ENCODE assay signal across 23 cellular contexts in genomic region chr1:54995013-54995760, GRCh38. TPM values are rescaled to one million over a fixed set of nuclear protein-coding genes. Genes with fewer than 3 reads are reported as not detected.
DNase-seq lines count a peak whose midpoint lies in the region; ATAC-seq, FAIRE-seq and TF ChIP-seq lines count a peak whose summit lies in the region.
"Had no signal": no experiment of that assay in that cellular context is flagged by ENCODE, and none has a peak within 500 bp of the region (broad histone marks: within the 10 kb centered on the region; RNA-seq: fewer than 3 reads in every experiment).

No MANE protein-coding gene starts in this region.

- H3K9me3 ChIP-seq in HepG2 (ENCODE audit: low read length) = no peaks in the 10 kb centered on the region
- H3K9me3 ChIP-seq: left ventricle myocardium inferior, psoas muscle, tibial artery had no signal

- TF ChIP-seq CTCF in nephron progenitor cell (IDR thresholded peaks at IDR 0.05) (no peak), HepG2 (CRISPR knock-in tag; IDR thresholded peaks at IDR 0.05) (no peak)

- no peaks in the 10 kb centered on the region for H3K79me2 ChIP-seq in HepG2 (ENCODE audit: insufficient read depth, low read length)

- no peak for DNase-seq in activated CD4-positive, alpha-beta memory T cell treated with anti-CD3 and anti-CD28 coated beads, Interleukin-2, amount 10 ng/mL, durations not matched to agents 7 days and 5 days
- DNase-seq in activated CD4-positive, alpha-beta memory T cell treated with anti-CD3 and anti-CD28 coated beads for 36 hours = no peak
- peak; percentile 33 for DNase-seq in DMS53 treated with DMSO at 0.1 percent for 48 hours (lab: John Stamatoyannopoulos, UW; ENCODE audit: unreplicated experiment)
- DNase-seq in central memory CD8-positive, alpha-beta T cell (ENCODE audit: low spot score in 2 of 2) = no peak
- no peak for DNase-seq in nephron progenitor cell
- no peak for DNase-seq in HepG2 (ENCODE audit: low spot score)
- DNase-seq in COLO829 (ENCODE audit: low spot score) = no peak
- DNase-seq in cardiac septum (ENCODE audit: low spot score) = no peak
- DNase-seq: DND-41; effector CD4-positive, alpha-beta T cell; left ventricle myocardium inferior; NCI-H1694; NCI-H446; psoas muscle; tibial artery had no signal

- H3K27ac ChIP-seq in HepG2 (ENCODE audit: extremely low read length, insufficient read depth, low read length) = no peak overlapping the region
- H3K27ac ChIP-seq: left ventricle myocardium inferior, psoas muscle, skin epidermis, tibial artery had no signal

- H3K27me3 ChIP-seq in HepG2 (ENCODE audit: control insufficient read depth in 1 of 2, insufficient read depth in 2 of 2, low read length in 2 of 2) = peaks cover 0 to 50% of the 10 kb centered on the region in 2 experiments

- TF ChIP-seq RAD21 in HepG2 (CRISPR knock-in tag; IDR thresholded peaks at IDR 0.05) = no peak

- 51% methylated on average over 12 of the region's 12 CpGs for WGBS in HepG2 (ENCODE audit: low lambda C conversion rate)

- H3K4me3 ChIP-seq in HepG2 (replicated peaks in 1 of 3; ENCODE audit: insufficient read depth in 1 of 3, low read depth in 2 of 3, low read length in 3 of 3) = no peak overlapping the region
- H3K4me3 ChIP-seq: left ventricle myocardium inferior, psoas muscle, skin epidermis, tibial artery had no signal

- H4K20me1 ChIP-seq in HepG2 (ENCODE audit: insufficient read depth, low read length) = no peaks in the 10 kb centered on the region

- H3K4me3 Mint-ChIP-seq in activated CD4-positive, alpha-beta memory T cell treated with anti-CD3 and anti-CD28 coated beads, Interleukin-2, amount 10 ng/mL, durations not matched to agents 7 days and 5 days = peak overlapping the region; percentile 51
- no peak overlapping the region for H3K4me3 Mint-ChIP-seq in activated CD4-positive, alpha-beta memory T cell treated with anti-CD3 and anti-CD28 coated beads for 36 hours
- peak overlapping the region; percentile 43 for H3K4me3 Mint-ChIP-seq in central memory CD8-positive, alpha-beta T cell
- peak overlapping the region; percentile 34 for H3K4me3 Mint-ChIP-seq in nephron progenitor cell
- H3K4me3 Mint-ChIP-seq: activated CD4-positive, alpha-beta T cell treated with anti-CD3 and anti-CD28 coated beads for 36 hours; activated naive CD4-positive, alpha-beta T cell treated with anti-CD3 and anti-CD28 coated beads, Interleukin-2, amount 10 ng/mL, durations not matched to agents 7 days and 5 days; stimulated activated naive CD8-positive, alpha-beta T cell treated with anti-CD3 and anti-CD28 coated beads, Interleukin-15, Interleukin-2, amounts not matched to agents 100 ng/mL and 50 ng/mL, for 24 hours had no signal

- H3K4me1 Mint-ChIP-seq in activated CD4-positive, alpha-beta memory T cell treated with anti-CD3 and anti-CD28 coated beads, Interleukin-2, amount 10 ng/mL, durations not matched to agents 7 days and 5 days = peaks cover 39% of the 10 kb centered on the region
- H3K4me1 Mint-ChIP-seq in activated CD4-positive, alpha-beta memory T cell treated with anti-CD3 and anti-CD28 coated beads for 36 hours (ENCODE audit: low read depth) = peaks cover 21% of the 10 kb centered on the region
- H3K4me1 Mint-ChIP-seq in central memory CD8-positive, alpha-beta T cell = peaks cover 20% of the 10 kb centered on the region
- H3K4me1 Mint-ChIP-seq in nephron progenitor cell = peaks cover 43% of the 10 kb centered on the region

- peaks cover 39% of the 10 kb centered on the region for H3K27me3 Mint-ChIP-seq in activated CD4-positive, alpha-beta memory T cell treated with anti-CD3 and anti-CD28 coated beads, Interleukin-2, amount 10 ng/mL, durations not matched to agents 7 days and 5 days
- peaks cover 28% of the 10 kb centered on the region for H3K27me3 Mint-ChIP-seq in activated CD4-positive, alpha-beta memory T cell treated with anti-CD3 and anti-CD28 coated beads for 36 hours
- H3K27me3 Mint-ChIP-seq in central memory CD8-positive, alpha-beta T cell = peaks cover 9% of the 10 kb centered on the region
- peaks cover 75% of the 10 kb centered on the region for H3K27me3 Mint-ChIP-seq in nephron progenitor cell (ENCODE audit: low read depth, poor library complexity)

- peaks cover 15% of the 10 kb centered on the region for H3K4me1 ChIP-seq in HepG2 (ENCODE audit: insufficient read depth, low read length)
- H3K4me1 ChIP-seq: psoas muscle had no signal

- no peak overlapping the region for H3K4me2 ChIP-seq in HepG2 (ENCODE audit: low read depth, low read length)

- no peak for ATAC-seq in central memory CD8-positive, alpha-beta T cell (replicated peaks; ENCODE audit: extremely low read depth, poor library complexity, severe bottlenecking)
- no peak for ATAC-seq in HepG2

- CTCF ChIA-PET in activated CD4-positive, alpha-beta memory T cell treated with anti-CD3 and anti-CD28 coated beads, Interleukin-2, amount 10 ng/mL, durations not matched to agents 7 days and 5 days (lab: Charles Lee) = interaction anchor here (0.6 to 10.4 kb wide), 13 partner anchors 17 to 1070 kb away, joined by 3 to 353 read pairs (median 5); partner anchors contain the start of genes DHCR24 and TTC22
- CTCF ChIA-PET in activated CD4-positive, alpha-beta memory T cell treated with anti-CD3 and anti-CD28 coated beads for 36 hours (lab: Charles Lee) = interaction anchor here (1.2 to 8.3 kb wide), 7 partner anchors 17 to 54 kb away, joined by 3 to 261 read pairs (median 12); no protein-coding TSS in a partner anchor
- CTCF ChIA-PET in HepG2 (lab: Yijun Ruan, JAX; ENCODE audit: low intra/inter-chr PET ratio, low total read pairs) = interaction anchor here (2.3 to 3.9 kb wide), 2 partner anchors 45 to 49 kb away, joined by 19 to 22 read pairs; no protein-coding TSS in a partner anchor

- H3K36me3 ChIP-seq in HepG2 (replicated peaks in 1 of 2; ENCODE audit: control insufficient read depth in 1 of 2, insufficient read depth in 2 of 2, low read length in 2 of 2) = no peaks in the 10 kb centered on the region
- H3K36me3 ChIP-seq: left ventricle myocardium inferior had no signal

- no peak for TF ChIP-seq POLR2A in HepG2 (IDR thresholded peaks at IDR 0.05; ENCODE audit: insufficient read depth in 1 of 2, low read depth in 2 of 2, low read length in 2 of 2)

- no peak for FAIRE-seq in HepG2 (lab: Jason Lieb, UNC)
- FAIRE-seq: TTC549 had no signal

- in situ Hi-C loops in HepG2 (cut with HindIII; ENCODE audit: extremely low pct_ligation_motif_present, low pct_unique_long_range_greater_than_20kb) = loop anchor here (5.0 to 10.0 kb wide), 2 partner anchors 43 to 180 kb away; no protein-coding TSS in a partner anchor

- peak overlapping the region; percentile 94 for H3K27ac Mint-ChIP-seq in activated CD4-positive, alpha-beta memory T cell treated with anti-CD3 and anti-CD28 coated beads, Interleukin-2, amount 10 ng/mL, durations not matched to agents 7 days and 5 days
- H3K27ac Mint-ChIP-seq in activated CD4-positive, alpha-beta memory T cell treated with anti-CD3 and anti-CD28 coated beads for 36 hours = no peak overlapping the region
- peak overlapping the region; percentile 63 for H3K27ac Mint-ChIP-seq in central memory CD8-positive, alpha-beta T cell (ENCODE audit: low read depth)
- H3K27ac Mint-ChIP-seq in nephron progenitor cell = no peak overlapping the region
- H3K27ac Mint-ChIP-seq: activated CD4-positive, alpha-beta T cell treated with anti-CD3 and anti-CD28 coated beads for 36 hours had no signal

- H3K9ac ChIP-seq in HepG2 (ENCODE audit: insufficient read depth, low read depth, low read length) = no peak overlapping the region

- no peak overlapping the region for H2AFZ ChIP-seq in HepG2 (ENCODE audit: low read length)

- no TSS peak for BruUV-seq in HepG2 (replicated peaks; lab: Mats Ljungman, UMichigan)

- TF ChIP-seq EP300 in HepG2 (IDR thresholded peaks at IDR 0.05; ENCODE audit: low read depth in 2 of 2, low read length in 2 of 2) (no peak), HepG2 (CRISPR knock-in tag; IDR thresholded peaks at IDR 0.05; ENCODE audit: borderline replicate concordance) (no peak)

- no peaks in the 10 kb centered on the region for H3K9me3 Mint-ChIP-seq in activated CD4-positive, alpha-beta memory T cell treated with anti-CD3 and anti-CD28 coated beads, Interleukin-2, amount 10 ng/mL, durations not matched to agents 7 days and 5 days
- no peaks in the 10 kb centered on the region for H3K9me3 Mint-ChIP-seq in activated CD4-positive, alpha-beta memory T cell treated with anti-CD3 and anti-CD28 coated beads for 36 hours
- no peaks in the 10 kb centered on the region for H3K9me3 Mint-ChIP-seq in central memory CD8-positive, alpha-beta T cell
- H3K9me3 Mint-ChIP-seq in nephron progenitor cell = no peaks in the 10 kb centered on the region
- H3K9me3 Mint-ChIP-seq: activated naive CD4-positive, alpha-beta T cell treated with anti-CD3 and anti-CD28 coated beads, Interleukin-2, amount 10 ng/mL, durations not matched to agents 7 days and 5 days; stimulated activated naive CD8-positive, alpha-beta T cell treated with anti-CD3 and anti-CD28 coated beads, Interleukin-15, Interleukin-2, amounts not matched to agents 100 ng/mL and 50 ng/mL, for 24 hours had no signal

- no peaks in the 10 kb centered on the region for H3K36me3 Mint-ChIP-seq in activated CD4-positive, alpha-beta memory T cell treated with anti-CD3 and anti-CD28 coated beads, Interleukin-2, amount 10 ng/mL, durations not matched to agents 7 days and 5 days (ENCODE audit: low read depth)
- H3K36me3 Mint-ChIP-seq in activated CD4-positive, alpha-beta memory T cell treated with anti-CD3 and anti-CD28 coated beads for 36 hours = no peaks in the 10 kb centered on the region
- H3K36me3 Mint-ChIP-seq in central memory CD8-positive, alpha-beta T cell (ENCODE audit: insufficient read depth) = peaks cover 4% of the 10 kb centered on the region
- H3K36me3 Mint-ChIP-seq in nephron progenitor cell (ENCODE audit: low read depth) = no peaks in the 10 kb centered on the region
- H3K36me3 Mint-ChIP-seq: activated naive CD4-positive, alpha-beta T cell treated with anti-CD3 and anti-CD28 coated beads, Interleukin-2, amount 10 ng/mL, durations not matched to agents 7 days and 5 days had no signal

- intact Hi-C loops in activated CD4-positive, alpha-beta memory T cell treated with anti-CD3 and anti-CD28 coated beads for 36 hours (cut with micrococcal nuclease) = no loop called here
- intact Hi-C loops in HepG2 (cut with micrococcal nuclease; ENCODE audit: unreplicated experiment) (no loop called here), cardiac septum (cut with DNase I) (no loop called here)

- POLR2A ChIA-PET in activated CD4-positive, alpha-beta memory T cell treated with anti-CD3 and anti-CD28 coated beads, Interleukin-2, amount 10 ng/mL, durations not matched to agents 7 days and 5 days (lab: Charles Lee) = interaction anchor here (0.7 to 2.3 kb wide), 7 partner anchors 18 to 49 kb away, joined by 3 to 44 read pairs (median 5); no protein-coding TSS in a partner anchor
- POLR2A ChIA-PET in activated CD4-positive, alpha-beta memory T cell treated with anti-CD3 and anti-CD28 coated beads for 36 hours (lab: Charles Lee) = no interaction called here
- POLR2A ChIA-PET in HepG2 (lab: Yijun Ruan, JAX) = no interaction called here

RNA-seq across cellular contexts. Expression of gene BSND, which starts 3.5 kb away (rescaled TPM):
- under 1 TPM; 0.08 to 0.13 TPM for total RNA-seq in activated CD4-positive, alpha-beta memory T cell treated with anti-CD3 and anti-CD28 coated beads, Interleukin-2, amount 10 ng/mL, durations not matched to agents 7 days and 5 days
- total RNA-seq in activated CD4-positive, alpha-beta memory T cell treated with anti-CD3 and anti-CD28 coated beads for 36 hours = not detected
- total RNA-seq in HepG2 (2016; rRNA removed; fragmentation: Illumina TruSeq; extraction: Trizol) = not detected in 2 replicates
- total RNA-seq in HepG2 (2016; cell fraction: cytosol; rRNA removed; fragmentation: Illumina TruSeq; extraction: Trizol; ENCODE audit: low read depth) = not detected in 2 replicates
- total RNA-seq in HepG2 (2016; cell fraction: insoluble cytoplasmic fraction; rRNA removed; fragmentation: Illumina TruSeq; extraction: Trizol) = not detected in 2 replicates
- not detected in 2 replicates for total RNA-seq in HepG2 (2016; cell fraction: membrane; rRNA removed; fragmentation: Illumina TruSeq; extraction: Trizol)
- total RNA-seq in HepG2 (2016; cell fraction: nucleus; rRNA removed; fragmentation: Illumina TruSeq; extraction: Trizol) = not detected in 2 replicates
- 0.01 TPM in 1 of 2 replicates, not detected in the other for polyA plus RNA-seq in HepG2 (2011; rRNA removed)
- 0.03 TPM in 1 of 2 replicates, not detected in the other for polyA plus RNA-seq in HepG2 (2011; cell fraction: cytosol; rRNA removed)
- not detected in 2 replicates for polyA plus RNA-seq in HepG2 (2011; cell fraction: nucleus; rRNA removed)
- polyA plus RNA-seq in HepG2 (2012) = not detected in 2 replicates
- polyA plus RNA-seq in HepG2 (2016; cell fraction: cytosol; fragmentation: Illumina TruSeq; extraction: Trizol; ENCODE audit: low read depth) = not detected in 2 replicates
- not detected in 2 replicates for polyA plus RNA-seq in HepG2 (2016; cell fraction: insoluble cytoplasmic fraction; fragmentation: Illumina TruSeq; extraction: Trizol; ENCODE audit: low read depth)
- polyA plus RNA-seq in HepG2 (2016; cell fraction: membrane; fragmentation: Illumina TruSeq; extraction: Trizol; ENCODE audit: low read depth) = not detected in 2 replicates
- not detected in 2 replicates for polyA plus RNA-seq in HepG2 (2016; cell fraction: nucleus; fragmentation: Illumina TruSeq; extraction: Trizol; ENCODE audit: insufficient read depth, low read depth)
- not detected in 2 replicates for polyA minus RNA-seq in HepG2 (2011; rRNA and poly(A)+ RNA removed; ENCODE audit: low replicate concordance)
- polyA minus RNA-seq in HepG2 (2011; cell fraction: cytosol; rRNA and poly(A)+ RNA removed) = not detected in 2 replicates
- not detected in 2 replicates for polyA minus RNA-seq in HepG2 (2011; cell fraction: nucleus; rRNA and poly(A)+ RNA removed)
- total RNA-seq in cardiac septum = not detected
- total RNA-seq: activated CD4-positive, alpha-beta T cell treated with anti-CD3 and anti-CD28 coated beads for 36 hours; chondrocyte; left ventricle myocardium inferior; MCF 10A; psoas muscle; RPMI7951 had no signal
- polyA plus RNA-seq: psoas muscle had no signal

RNA-seq across cellular contexts. Expression of gene TMEM61, which starts 14.8 kb away (rescaled TPM):
- not detected for total RNA-seq in activated CD4-positive, alpha-beta memory T cell treated with anti-CD3 and anti-CD28 coated beads, Interleukin-2, amount 10 ng/mL, durations not matched to agents 7 days and 5 days
- not detected for total RNA-seq in activated CD4-positive, alpha-beta memory T cell treated with anti-CD3 and anti-CD28 coated beads for 36 hours
- total RNA-seq in HepG2 (2016; rRNA removed; fragmentation: Illumina TruSeq; extraction: Trizol) (not detected in 2 replicates), cardiac septum (not detected)
- total RNA-seq in HepG2 (2016; cell fraction: cytosol; rRNA removed; fragmentation: Illumina TruSeq; extraction: Trizol; ENCODE audit: low read depth) = not detected in 2 replicates
- not detected in 2 replicates for total RNA-seq in HepG2 (2016; cell fraction: insoluble cytoplasmic fraction; rRNA removed; fragmentation: Illumina TruSeq; extraction: Trizol)
- total RNA-seq in HepG2 (2016; cell fraction: membrane; rRNA removed; fragmentation: Illumina TruSeq; extraction: Trizol) = not detected in 2 replicates
- total RNA-seq in HepG2 (2016; cell fraction: nucleus; rRNA removed; fragmentation: Illumina TruSeq; extraction: Trizol) = not detected in 2 replicates
- polyA plus RNA-seq in HepG2 (2011; rRNA removed) = not detected in 2 replicates
- 0.04 TPM in 1 of 2 replicates, not detected in the other for polyA plus RNA-seq in HepG2 (2011; cell fraction: cytosol; rRNA removed)
- not detected in 2 replicates for polyA plus RNA-seq in HepG2 (2011; cell fraction: nucleus; rRNA removed)
- not detected in 2 replicates for polyA plus RNA-seq in HepG2 (2012)
- polyA plus RNA-seq in HepG2 (2016; cell fraction: cytosol; fragmentation: Illumina TruSeq; extraction: Trizol; ENCODE audit: low read depth) = not detected in 2 replicates
- not detected in 2 replicates for polyA plus RNA-seq in HepG2 (2016; cell fraction: insoluble cytoplasmic fraction; fragmentation: Illumina TruSeq; extraction: Trizol; ENCODE audit: low read depth)
- not detected in 2 replicates for polyA plus RNA-seq in HepG2 (2016; cell fraction: membrane; fragmentation: Illumina TruSeq; extraction: Trizol; ENCODE audit: low read depth)
- polyA plus RNA-seq in HepG2 (2016; cell fraction: nucleus; fragmentation: Illumina TruSeq; extraction: Trizol; ENCODE audit: insufficient read depth, low read depth) = not detected in 2 replicates
- not detected in 2 replicates for polyA minus RNA-seq in HepG2 (2011; rRNA and poly(A)+ RNA removed; ENCODE audit: low replicate concordance)
- polyA minus RNA-seq in HepG2 (2011; cell fraction: cytosol; rRNA and poly(A)+ RNA removed) = not detected in 2 replicates
- not detected in 2 replicates for polyA minus RNA-seq in HepG2 (2011; cell fraction: nucleus; rRNA and poly(A)+ RNA removed)
- total RNA-seq: activated CD4-positive, alpha-beta T cell treated with anti-CD3 and anti-CD28 coated beads for 36 hours; chondrocyte; left ventricle myocardium inferior; MCF 10A; RPMI7951 had no signal

RNA-seq across cellular contexts. Expression of gene PCSK9, which starts 44.2 kb away (rescaled TPM):
- under 1 TPM; 0.05 to 0.18 TPM for total RNA-seq in activated CD4-positive, alpha-beta memory T cell treated with anti-CD3 and anti-CD28 coated beads, Interleukin-2, amount 10 ng/mL, durations not matched to agents 7 days and 5 days
- total RNA-seq in activated CD4-positive, alpha-beta memory T cell treated with anti-CD3 and anti-CD28 coated beads for 36 hours = not detected
- total RNA-seq in HepG2 (2016; rRNA removed; fragmentation: Illumina TruSeq; extraction: Trizol) (31.2 and 80.5 TPM in 2 replicates), cardiac septum (not detected)
- total RNA-seq in HepG2 (2016; cell fraction: cytosol; rRNA removed; fragmentation: Illumina TruSeq; extraction: Trizol; ENCODE audit: low read depth) = 3.3 and 3.9 TPM in 2 replicates
- total RNA-seq in HepG2 (2016; cell fraction: insoluble cytoplasmic fraction; rRNA removed; fragmentation: Illumina TruSeq; extraction: Trizol) = 27.3 and 85.1 TPM in 2 replicates
- total RNA-seq in HepG2 (2016; cell fraction: membrane; rRNA removed; fragmentation: Illumina TruSeq; extraction: Trizol) = 12.6 and 13.1 TPM in 2 replicates
- 73.8 and 95.4 TPM in 2 replicates for total RNA-seq in HepG2 (2016; cell fraction: nucleus; rRNA removed; fragmentation: Illumina TruSeq; extraction: Trizol)
- 33.3 and 80.9 TPM in 2 replicates for polyA plus RNA-seq in HepG2 (2011; rRNA removed)
- 36.4 and 38.7 TPM in 2 replicates for polyA plus RNA-seq in HepG2 (2011; cell fraction: cytosol; rRNA removed)
- polyA plus RNA-seq in HepG2 (2011; cell fraction: nucleus; rRNA removed) = 62.0 and 98.2 TPM in 2 replicates
- 77.5 and 98.1 TPM in 2 replicates for polyA plus RNA-seq in HepG2 (2012)
- polyA plus RNA-seq in HepG2 (2016; cell fraction: cytosol; fragmentation: Illumina TruSeq; extraction: Trizol; ENCODE audit: low read depth) = 3.3 and 3.7 TPM in 2 replicates
- polyA plus RNA-seq in HepG2 (2016; cell fraction: insoluble cytoplasmic fraction; fragmentation: Illumina TruSeq; extraction: Trizol; ENCODE audit: low read depth) = 24.9 and 30.2 TPM in 2 replicates
- 6.3 and 7.0 TPM in 2 replicates for polyA plus RNA-seq in HepG2 (2016; cell fraction: membrane; fragmentation: Illumina TruSeq; extraction: Trizol; ENCODE audit: low read depth)
- 132 and 143 TPM in 2 replicates for polyA plus RNA-seq in HepG2 (2016; cell fraction: nucleus; fragmentation: Illumina TruSeq; extraction: Trizol; ENCODE audit: insufficient read depth, low read depth)
- polyA minus RNA-seq in HepG2 (2011; rRNA and poly(A)+ RNA removed; ENCODE audit: low replicate concordance) = 63.1 and 66.1 TPM in 2 replicates
- polyA minus RNA-seq in HepG2 (2011; cell fraction: cytosol; rRNA and poly(A)+ RNA removed) = 26.8 and 38.6 TPM in 2 replicates
- polyA minus RNA-seq in HepG2 (2011; cell fraction: nucleus; rRNA and poly(A)+ RNA removed) = 15.3 and 25.5 TPM in 2 replicates
- total RNA-seq: activated CD4-positive, alpha-beta T cell treated with anti-CD3 and anti-CD28 coated beads for 36 hours; left ventricle myocardium inferior; MCF 10A; psoas muscle; RPMI7951 had no signal

Comparison
In these comparisons a context has a peak if more than half of its experiments do, and no peak if none do; other contexts are left out.
1. H3K27ac Mint-ChIP-seq: peak in activated CD4-positive, alpha-beta memory T cell treated with anti-CD3 and anti-CD28 coated beads, Interleukin-2, amount 10 ng/mL, durations not matched to agents 7 days and 5 days (single experiment) and central memory CD8-positive, alpha-beta T cell (single experiment); none in activated CD4-positive, alpha-beta memory T cell treated with anti-CD3 and anti-CD28 coated beads for 36 hours (single experiment) and nephron progenitor cell (single experiment).